13 cellular contexts compared by ENCODE assay signal in genomic region chr1:113226118-113226517, GRCh38.
DNase-seq lines count a peak whose midpoint lies in the region; ATAC-seq and TF ChIP-seq lines count a peak whose summit lies in the region.
"Had no signal": no experiment of that assay in that cellular context is flagged by ENCODE, and none has a peak within 500 bp of the region (broad histone marks: within the 10 kb centered on the region; RNA-seq: fewer than 3 reads in every experiment).

No MANE protein-coding gene starts in this region.

- no peaks in the 10 kb centered on the region for H3K36me3 ChIP-seq in MG63
- no peaks in the 10 kb centered on the region for H3K36me3 ChIP-seq in gastrocnemius medialis

- H3K4me3 ChIP-seq in MG63 (no peak overlapping the region), gastrocnemius medialis (no peak overlapping the region)
- H3K4me3 ChIP-seq: body of pancreas had no signal

- in situ Hi-C loops in gastrocnemius medialis (cut with MboI; ENCODE audit: low sequenced_read_pairs in 4 of 4), result no loop called here

- intact Hi-C loops in Right ventricle myocardium superior (cut with DNase I) (no loop called here), gastrocnemius medialis (cut with DNase I; ENCODE audit: low total_unique reads) (no loop called here)

- H3K27me3 ChIP-seq in MG63 (no peaks in the 10 kb centered on the region), gastrocnemius medialis (no peaks in the 10 kb centered on the region)
- H3K27me3 ChIP-seq: body of pancreas had no signal

- TF ChIP-seq CTCF in gastrocnemius medialis (IDR thresholded peaks at IDR 0.05 in 4 of 5, conservative IDR thresholded peaks at IDR 0.05 in 1 of 5), result no peak

- ATAC-seq in Right ventricle myocardium superior (ENCODE audit: poor library complexity), result peak; percentile 72
- no peak for ATAC-seq in gastrocnemius medialis
- ATAC-seq: body of pancreas had no signal

- H3K4me1 ChIP-seq in gastrocnemius medialis, result peaks cover 0 to 4% of the 10 kb centered on the region in 2 donors

- no peak overlapping the region for H3K27ac ChIP-seq in gastrocnemius medialis
- H3K27ac ChIP-seq: body of pancreas had no signal

- no peaks in the 10 kb centered on the region for H3K9me3 ChIP-seq in MG63
- no peaks in the 10 kb centered on the region for H3K9me3 ChIP-seq in gastrocnemius medialis
- H3K9me3 ChIP-seq: body of pancreas had no signal

- peak; percentile 5 for DNase-seq in stimulated activated CD4-positive, alpha-beta T cell treated with anti-CD3 and anti-CD28 coated beads, Interleukin-4, amount 100 ng/mL, for 24 hours
- no peak for DNase-seq in stimulated activated CD4-positive, alpha-beta T cell treated with anti-CD3 and anti-CD28 coated beads, Interleukin-4, amount 100 ng/mL, for 1 hour
- DNase-seq in MG63 (peak; percentile 31), Right ventricle myocardium superior (peak; percentile 42), gastrocnemius medialis (no peak), globus pallidus (ENCODE audit: low spot score) (no peak), NCI-H1436 treated with DMSO at 0.1 percent for 48 hours (lab: John Stamatoyannopoulos, UW) (no peak), iPS-NIHi11 (ENCODE audit: low spot score) (no peak)
- DNase-seq: activated CD4-positive, alpha-beta T cell treated with anti-CD3 and anti-CD28 coated beads for 4 hours; body of pancreas; NCI-H1417 treated with DMSO at 0.1 percent for 48 hours; small intestine; stimulated activated naive B cell treated with anti-CD40 and anti-IgM and Interleukin-4, amounts not matched to agents 10 μg/mL and 1 μg/mL and 100 μg/mL, for 72 hours had no signal

- no peak for TF ChIP-seq POLR2A in gastrocnemius medialis (IDR thresholded peaks at IDR 0.05)

Comparison
In these comparisons a context has a peak if more than half of its experiments do, and no peak if none do; other contexts are left out.
1. DNase-seq: peak in stimulated activated CD4-positive, alpha-beta T cell treated with anti-CD3 and anti-CD28 coated beads, Interleukin-4, amount 100 ng/mL, for 24 hours (single experiment), MG63 (single experiment) and Right ventricle myocardium superior (single experiment); none in stimulated activated CD4-positive, alpha-beta T cell treated with anti-CD3 and anti-CD28 coated beads, Interleukin-4, amount 100 ng/mL, for 1 hour (single experiment), gastrocnemius medialis (0 of 2), globus pallidus (single experiment), NCI-H1436 treated with DMSO at 0.1 percent for 48 hours (single experiment) and iPS-NIHi11 (single experiment).